In the genomic region with DNA sequence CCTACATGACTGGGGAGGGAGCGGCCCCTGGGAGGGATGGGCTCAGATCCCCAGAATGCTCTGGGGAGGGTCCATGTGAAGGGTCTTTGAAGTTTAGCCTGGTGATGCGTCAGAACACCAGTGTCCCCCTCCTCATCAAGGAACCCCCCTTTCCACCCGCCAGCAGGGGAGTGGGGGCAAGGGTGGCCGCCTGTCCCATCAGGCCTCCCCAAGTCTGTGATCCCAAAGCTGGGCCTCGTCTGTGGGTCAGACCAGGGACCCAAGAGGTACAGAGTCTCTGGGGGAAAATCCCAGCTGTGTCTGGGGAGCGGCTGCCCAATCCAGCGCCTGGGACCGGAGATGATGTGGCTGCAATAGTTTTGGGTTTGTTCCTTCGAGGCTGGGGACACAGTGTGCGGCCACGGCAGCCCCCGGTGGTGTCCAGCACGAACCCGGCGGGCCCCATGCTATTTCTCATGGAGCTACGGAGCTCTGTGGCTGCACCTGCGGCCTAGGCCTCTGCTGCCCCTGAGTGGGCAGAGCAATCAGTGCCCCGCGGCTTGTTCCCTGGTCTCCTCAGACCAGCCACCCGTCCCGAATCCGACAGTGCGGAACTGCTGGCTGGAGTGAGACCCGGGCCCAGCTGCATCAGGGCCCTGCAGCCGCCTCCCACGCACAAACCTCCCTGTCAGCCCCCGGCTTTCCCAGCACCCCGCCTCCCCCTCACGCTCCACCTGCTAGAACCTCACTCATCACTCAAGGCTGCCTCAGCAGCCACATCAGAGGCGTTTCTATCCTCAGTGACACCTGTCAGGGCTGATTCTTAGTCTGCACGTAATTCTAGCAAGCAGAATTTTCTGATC, we compare ENCODE assay signal across 10 cellular contexts. TPM values are rescaled to one million over a fixed set of nuclear protein-coding genes. Genes with fewer than 3 reads are reported as not detected.
DNase-seq lines count a peak whose midpoint lies in the region; ATAC-seq and TF ChIP-seq lines count a peak whose summit lies in the region.
"Had no signal": no experiment of that assay in that cellular context is flagged by ENCODE, and none has a peak within 500 bp of the region (broad histone marks: within the 10 kb centered on the region; RNA-seq: fewer than 3 reads in every experiment).

No MANE protein-coding gene starts in this region.

- no peaks in the 10 kb centered on the region for H3K9me3 Mint-ChIP-seq in CD8-positive, alpha-beta memory T cell
- H3K9me3 Mint-ChIP-seq: natural killer cell treated with Interleukin-12 subunit alpha and Interleukin-12 subunit beta and Interleukin-15 and Interleukin-18, amount 100 ng/mL, for 72 hours had no signal

- peaks cover 8 to 13% (median 8%) of the 10 kb centered on the region in 3 donors for H3K4me1 Mint-ChIP-seq in CD8-positive, alpha-beta memory T cell

- CTCF ChIA-PET in CD8-positive, alpha-beta memory T cell (lab: Charles Lee) = interaction anchor here (0.7 to 1.7 kb wide), 2 partner anchors 8 to 105 kb away, joined by 3 to 4 read pairs; no protein-coding TSS in a partner anchor

- H3K4me3 Mint-ChIP-seq in CD8-positive, alpha-beta memory T cell = peak overlapping the region in 1 of 7 donors; percentile 29
- H3K4me3 Mint-ChIP-seq: natural killer cell treated with Interleukin-12 subunit alpha and Interleukin-12 subunit beta and Interleukin-15 and Interleukin-18, amount 100 ng/mL, for 72 hours had no signal

- no peaks in the 10 kb centered on the region for H3K79me2 ChIP-seq in neural cell (replicated peaks; ENCODE audit: insufficient read depth, low read length)

- H3F3A ChIP-seq in neural cell (ENCODE audit: insufficient read depth, low read length, poor library complexity, severe bottlenecking) = no peaks in the 10 kb centered on the region

- no peaks in the 10 kb centered on the region for H3K9me2 ChIP-seq in neural cell (ENCODE audit: insufficient read depth, low read length)

- H3K36me3 ChIP-seq in CD8-positive, alpha-beta memory T cell (ENCODE audit: insufficient read depth, low read length) = no peaks in the 10 kb centered on the region
- H3K36me3 ChIP-seq in neural cell (ENCODE audit: insufficient read depth, low read length) = no peaks in the 10 kb centered on the region
- H3K36me3 ChIP-seq in esophagus squamous epithelium = no peaks in the 10 kb centered on the region

- peak overlapping the region; percentile 66 for H3K9ac ChIP-seq in neural cell (ENCODE audit: low read length)

- DNase-seq in CD8-positive, alpha-beta memory T cell = peak in 3 of 5 donors; percentile 32 to 74 (median 61)
- DNase-seq in NCI-H1694 (lab: John Stamatoyannopoulos, UW) = peak; percentile 74
- DNase-seq in activated T-cell treated with anti-CD3 and anti-CD28 coated beads for 48 hours (ENCODE audit: low read depth) = peak; percentile 17
- DNase-seq in esophagus squamous epithelium (lab: John Stamatoyannopoulos, UW) = no peak
- no peak for DNase-seq in T1000 (lab: John Stamatoyannopoulos, UW)
- DNase-seq in NCI-H1436 treated with DMSO at 0.1 percent for 48 hours (lab: John Stamatoyannopoulos, UW) = no peak

- no peak overlapping the region for H3K27ac ChIP-seq in CD8-positive, alpha-beta memory T cell (ENCODE audit: low read depth, low read length)
- H3K27ac ChIP-seq in neural cell (ENCODE audit: low read length) (peak overlapping the region; percentile 85), esophagus squamous epithelium (no peak overlapping the region)
- H3K27ac ChIP-seq: SK-N-MC had no signal

- no peak overlapping the region for H3K4me2 ChIP-seq in neural cell (ENCODE audit: low read length)

- intact Hi-C loops in esophagus squamous epithelium (cut with DNase I) = no loop called here

- H3K27me3 ChIP-seq in CD8-positive, alpha-beta memory T cell (ENCODE audit: insufficient read depth, low read length, poor library complexity, severe bottlenecking) = no peaks in the 10 kb centered on the region
- no peaks in the 10 kb centered on the region for H3K27me3 ChIP-seq in neural cell (ENCODE audit: insufficient read depth, low read depth, low read length)
- H3K27me3 ChIP-seq in esophagus squamous epithelium = peaks cover 0 to 20% (median 0%) of the 10 kb centered on the region in 4 donors

- TF ChIP-seq RAD21 in neural cell (conservative IDR thresholded peaks at IDR 0.05) = no peak

- H4K20me1 ChIP-seq in neural cell (ENCODE audit: insufficient read depth) = no peaks in the 10 kb centered on the region

- no peak for ATAC-seq in HG02885 (IDR thresholded peaks at IDR 0.05; ENCODE audit: poor library complexity, unreplicated experiment)
- ATAC-seq: natural killer cell treated with Interleukin-12 subunit alpha and Interleukin-12 subunit beta and Interleukin-15 and Interleukin-18, amount 100 ng/mL, for 72 hours had no signal

- peaks cover 26% of the 10 kb centered on the region for H3K4me1 ChIP-seq in CD8-positive, alpha-beta memory T cell (ENCODE audit: insufficient read depth, low read length)
- H3K4me1 ChIP-seq in esophagus squamous epithelium = peaks cover 0 to 17% (median 0%) of the 10 kb centered on the region in 3 donors

- POLR2A ChIA-PET in CD8-positive, alpha-beta memory T cell (lab: Charles Lee) = no interaction called here

- no peaks in the 10 kb centered on the region for H3K27me3 Mint-ChIP-seq in CD8-positive, alpha-beta memory T cell
- H3K27me3 Mint-ChIP-seq: natural killer cell treated with Interleukin-12 subunit alpha and Interleukin-12 subunit beta and Interleukin-15 and Interleukin-18, amount 100 ng/mL, for 72 hours had no signal

- 38 to 52% methylated on average over 5 to 9 of the region's 31 CpGs for whole genome bisulfite sequencing in esophagus squamous epithelium, 2 donors

- no peak overlapping the region for H3K4me3 ChIP-seq in CD8-positive, alpha-beta memory T cell (ENCODE audit: low read length)
- H3K4me3 ChIP-seq in neural cell (ENCODE audit: low read length) (peak overlapping the region; percentile 41), esophagus squamous epithelium (no peak overlapping the region)
- H3K4me3 ChIP-seq: SK-N-MC had no signal

- TF ChIP-seq EP300 in neural cell (conservative IDR thresholded peaks at IDR 0.05; ENCODE audit: poor library complexity, severe bottlenecking) = peak; percentile 95

- H2AFZ ChIP-seq in neural cell (ENCODE audit: low read depth, low read length) = no peak overlapping the region

- H3K27ac Mint-ChIP-seq in CD8-positive, alpha-beta memory T cell = peak overlapping the region in 4 of 8 donors; percentile 20 to 85 (median 64)
- H3K27ac Mint-ChIP-seq: natural killer cell treated with Interleukin-12 subunit alpha and Interleukin-12 subunit beta and Interleukin-15 and Interleukin-18, amount 100 ng/mL, for 72 hours had no signal

- no peaks in the 10 kb centered on the region for H3K9me3 ChIP-seq in CD8-positive, alpha-beta memory T cell (ENCODE audit: low read length)
- H3K9me3 ChIP-seq in neural cell (ENCODE audit: low read length) (no peaks in the 10 kb centered on the region), esophagus squamous epithelium (no peaks in the 10 kb centered on the region)

- TF ChIP-seq POLR2A in esophagus squamous epithelium (IDR thresholded peaks at IDR 0.05) = no peak

- TF ChIP-seq CTCF in neural cell (IDR thresholded peaks at IDR 0.05; ENCODE audit: poor library complexity, severe bottlenecking) = peak; percentile 34
- no peak for TF ChIP-seq CTCF in esophagus squamous epithelium (IDR thresholded peaks at IDR 0.05)

- H3K36me3 Mint-ChIP-seq in CD8-positive, alpha-beta memory T cell = no peaks in the 10 kb centered on the region
- H3K36me3 Mint-ChIP-seq: natural killer cell treated with Interleukin-12 subunit alpha and Interleukin-12 subunit beta and Interleukin-15 and Interleukin-18, amount 100 ng/mL, for 72 hours had no signal

TF ChIP-seq in neural cell, 6 proteins besides CTCF, POLR2A, EP300 and RAD21:
- peak; percentile 77 for TF ChIP-seq POLR2AphosphoS5 (IDR thresholded peaks at IDR 0.05)
- no peak for TF ChIP-seq SMC3 (conservative IDR thresholded peaks at IDR 0.05; ENCODE audit: poor library complexity)
- TF ChIP-seq TAF1 (IDR thresholded peaks at IDR 0.05; ENCODE audit: low read depth) = no peak

RNA-seq across cellular contexts. Expression of gene SARDH, which starts 29.2 kb away (rescaled TPM):
- total RNA-seq in CD8-positive, alpha-beta memory T cell = 1 to 10 TPM; 1.3 to 2.0 TPM
- 1.8 TPM for polyA plus RNA-seq in CD8-positive, alpha-beta memory T cell
- polyA plus RNA-seq in neural cell = 0.56 TPM in 1 of 2 replicates, not detected in the other
- 0.35 TPM in 1 of 2 replicates, not detected in the other for polyA minus RNA-seq in neural cell
- under 1 TPM in 2 of 4 donors, not detected in 2; 0.26 to 0.57 TPM for total RNA-seq in esophagus squamous epithelium

Comparison
In these comparisons a context has a peak if more than half of its experiments do, and no peak if none do; other contexts are left out.
1. DNase-seq: peak in CD8-positive, alpha-beta memory T cell (3 of 5), NCI-H1694 (single experiment) and activated T-cell treated with anti-CD3 and anti-CD28 coated beads for 48 hours (single experiment); none in esophagus squamous epithelium (single experiment), T1000 (single experiment) and NCI-H1436 treated with DMSO at 0.1 percent for 48 hours (single experiment).